Comparison of ENCODE assay signal across 24 cellular contexts in genomic region chr4:89579776-89580175, GRCh38.
"Had no signal": no experiment of that assay in that cellular context is flagged by ENCODE, and none has a peak within 500 bp of the region (broad histone marks: within the 10 kb centered on the region; RNA-seq: fewer than 3 reads in every experiment).

No MANE protein-coding gene starts in this region.

- H3K36me3 ChIP-seq: esophagus muscularis mucosa, gastrocnemius medialis, heart right ventricle, neutrophil, right atrium auricular region, suprapubic skin, thyroid gland had no signal

- ATAC-seq: effector memory CD8-positive, alpha-beta T cell; gastrocnemius medialis; heart right ventricle; left colon; naive thymus-derived CD4-positive, alpha-beta T cell; stimulated activated effector memory CD8-positive, alpha-beta T cell treated with anti-CD3 and anti-CD28 coated beads, Interleukin-12 subunit alpha, Interleukin-12 subunit beta, amount 100 ng/mL, for 72 hours; stimulated activated naive CD8-positive, alpha-beta T cell treated with anti-CD3 and anti-CD28 coated beads, Interleukin-15, Interleukin-2, amounts not matched to agents 100 U/mL and 50 U/mL, for 24 hours had no signal

- DNase-seq: effector memory CD8-positive, alpha-beta T cell; gastrocnemius medialis; heart right ventricle; left colon; mesendoderm; naive thymus-derived CD4-positive, alpha-beta T cell; nephron progenitor cell; posterior cingulate gyrus; stimulated activated CD4-positive, alpha-beta T cell treated with anti-CD3 and anti-CD28 coated beads, Interleukin-4, amount 100 ng/mL, for 1 hour; stimulated activated CD8-positive, alpha-beta memory T cell treated with anti-CD3 and anti-CD28 coated beads, Interleukin-4, amount 100 ng/mL, for 48 hours; stimulated activated naive CD8-positive, alpha-beta T cell treated with anti-CD3 and anti-CD28 coated beads, Interleukin-15, Interleukin-2, amounts not matched to agents 100 U/mL and 50 U/mL, for 24 hours; thyroid gland had no signal

- H3K27ac Mint-ChIP-seq: dendritic cell treated with granulocyte-macrophage colony-stimulating factor and Interleukin-4, amounts not matched to agents 40 ng/mL and 50 ng/mL, for 4 days; effector memory CD8-positive, alpha-beta T cell; naive thymus-derived CD4-positive, alpha-beta T cell; nephron progenitor cell; stimulated activated effector memory CD8-positive, alpha-beta T cell treated with anti-CD3 and anti-CD28 coated beads, Interleukin-12 subunit alpha, Interleukin-12 subunit beta, amount 100 ng/mL, for 72 hours; type B pancreatic cell had no signal

- H3K27ac ChIP-seq: epithelial cell of prostate, esophagus muscularis mucosa, gastrocnemius medialis, heart right ventricle, neutrophil, right atrium auricular region, suprapubic skin, thyroid gland had no signal

- H3K4me2 ChIP-seq: smooth muscle cell had no signal

- H3K4me3 ChIP-seq: esophagus muscularis mucosa, gastrocnemius medialis, heart right ventricle, right atrium auricular region, smooth muscle cell, suprapubic skin, thyroid gland had no signal

- H3K9me3 Mint-ChIP-seq: dendritic cell treated with granulocyte-macrophage colony-stimulating factor and Interleukin-4, amounts not matched to agents 40 ng/mL and 50 ng/mL, for 4 days; effector memory CD8-positive, alpha-beta T cell; stimulated activated effector memory CD8-positive, alpha-beta T cell treated with anti-CD3 and anti-CD28 coated beads, Interleukin-12 subunit alpha, Interleukin-12 subunit beta, amount 100 ng/mL, for 72 hours; type B pancreatic cell had no signal

- H3K9me3 ChIP-seq: esophagus muscularis mucosa, gastrocnemius medialis, heart right ventricle, neutrophil, right atrium auricular region, suprapubic skin, thyroid gland had no signal

- H3K4me1 ChIP-seq: esophagus muscularis mucosa, gastrocnemius medialis, heart right ventricle, right atrium auricular region, suprapubic skin, thyroid gland had no signal

- FAIRE-seq: colon, keratinocyte, urothelium cell line had no signal

- H3K27me3 ChIP-seq: esophagus muscularis mucosa, gastrocnemius medialis, heart right ventricle, neutrophil, right atrium auricular region, suprapubic skin, thyroid gland had no signal

- H3K36me3 Mint-ChIP-seq: stimulated activated effector memory CD8-positive, alpha-beta T cell treated with anti-CD3 and anti-CD28 coated beads, Interleukin-12 subunit alpha, Interleukin-12 subunit beta, amount 100 ng/mL, for 72 hours; type B pancreatic cell had no signal
